In the genomic region with DNA sequence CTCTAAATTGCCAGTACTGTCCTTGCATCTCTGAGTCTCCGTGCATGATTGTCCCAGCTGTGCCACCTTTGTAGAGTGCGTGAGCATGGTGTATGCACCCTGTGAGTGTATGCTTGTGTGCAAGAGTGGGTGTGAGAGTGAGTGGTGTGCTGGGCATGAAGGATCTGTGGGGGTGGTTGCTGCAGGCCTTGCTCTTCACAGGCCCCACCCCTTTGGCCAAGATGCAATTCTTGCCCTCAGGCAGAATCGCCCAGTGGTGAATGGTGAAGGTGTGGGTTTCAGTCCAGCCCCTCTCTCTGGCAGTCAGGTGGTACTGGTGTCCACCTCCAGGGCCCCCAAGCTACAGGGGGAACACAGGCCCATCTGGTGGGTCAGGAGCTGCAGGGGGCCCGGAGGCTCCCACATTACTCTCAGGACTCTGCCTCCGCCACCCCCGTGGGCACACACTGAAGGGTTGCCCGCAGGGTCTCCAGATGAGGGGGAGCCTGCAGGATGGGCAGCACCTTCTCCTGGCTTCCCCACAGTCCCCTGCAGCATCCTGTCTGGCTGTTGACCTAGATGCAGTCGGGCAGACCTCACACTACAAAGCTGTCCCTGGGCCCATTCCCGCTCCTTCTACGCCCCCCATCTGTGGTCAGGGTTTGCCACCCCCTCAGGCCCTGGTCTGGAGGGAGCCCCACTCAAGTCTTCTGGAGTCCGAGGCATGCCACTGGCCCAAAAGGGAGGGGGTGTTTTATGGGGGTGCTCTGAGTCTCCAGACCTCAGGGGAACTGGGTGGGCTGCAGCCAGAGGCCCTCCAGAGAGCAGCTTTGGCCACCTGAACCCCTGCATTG, we compare ENCODE assay signal across 33 cellular contexts. TPM values are rescaled to one million over a fixed set of nuclear protein-coding genes. Genes with fewer than 3 reads are reported as not detected.
"Had no signal": no experiment of that assay in that cellular context is flagged by ENCODE, and none has a peak within 500 bp of the region (broad histone marks: within the 10 kb centered on the region; RNA-seq: fewer than 3 reads in every experiment).

No MANE protein-coding gene starts in this region.

- H3K36me3 Mint-ChIP-seq: activated naive CD4-positive, alpha-beta T cell treated with anti-CD3 and anti-CD28 coated beads, Interleukin-2, amount 10 ng/mL, durations not matched to agents 7 days and 5 days; natural killer cell had no signal

- H3K9me3 Mint-ChIP-seq: natural killer cell; stimulated activated naive CD8-positive, alpha-beta T cell treated with anti-CD3 and anti-CD28 coated beads, Interleukin-15, Interleukin-2, amounts not matched to agents 100 ng/mL and 50 ng/mL, for 24 hours had no signal

- H3K36me3 ChIP-seq: esophagus squamous epithelium, heart right ventricle, lower lobe of right lung, upper lobe of left lung, WERI-Rb-1 had no signal

- H3K27ac ChIP-seq: esophagus squamous epithelium, heart right ventricle, lower lobe of right lung, skin epidermis, upper lobe of left lung, WERI-Rb-1 had no signal

- H3K4me3 ChIP-seq: esophagus squamous epithelium, heart right ventricle, lower lobe of right lung, skin epidermis, upper lobe of left lung had no signal

- ATAC-seq: activated CD4-positive, CD25-positive, alpha-beta regulatory T cell treated with anti-CD3 and anti-CD28 coated beads, Interleukin-2, amount 50 U/mL, for 24 hours; left lobe of liver; natural killer cell; T-helper 17 cell had no signal

- H3K4me3 Mint-ChIP-seq: activated CD4-positive, alpha-beta memory T cell treated with anti-CD3 and anti-CD28 coated beads for 36 hours; activated naive CD4-positive, alpha-beta T cell treated with anti-CD3 and anti-CD28 coated beads, Interleukin-2, amount 10 ng/mL, durations not matched to agents 7 days and 5 days; activated naive CD8-positive, alpha-beta T cell treated with anti-CD3 and anti-CD28 coated beads, Interleukin-2, amount 10 ng/mL, durations not matched to agents 7 days and 5 days; activated T-cell treated with anti-CD3 and anti-CD28 coated beads, Interleukin-2, amount 50 U/mL, for 24 hours; natural killer cell; stimulated activated naive CD8-positive, alpha-beta T cell treated with anti-CD3 and anti-CD28 coated beads, Interleukin-15, Interleukin-2, amounts not matched to agents 100 ng/mL and 50 ng/mL, for 24 hours; T-helper 17 cell had no signal

- H3K4me1 Mint-ChIP-seq: activated naive CD4-positive, alpha-beta T cell treated with anti-CD3 and anti-CD28 coated beads, Interleukin-2, amount 10 ng/mL, durations not matched to agents 7 days and 5 days; activated naive CD8-positive, alpha-beta T cell treated with anti-CD3 and anti-CD28 coated beads, Interleukin-2, amount 10 ng/mL, durations not matched to agents 7 days and 5 days; natural killer cell; T-helper 17 cell had no signal

- DNase-seq: activated CD4-positive, alpha-beta memory T cell treated with anti-CD3 and anti-CD28 coated beads for 36 hours; activated CD4-positive, alpha-beta T cell treated with anti-CD3 and anti-CD28 coated beads for 48 hours; activated CD8-positive, alpha-beta memory T cell treated with anti-CD3 and anti-CD28 coated beads, Interleukin-2, amount 50 U/mL, for 48 hours; activated gamma-delta T cell; activated naive CD4-positive, alpha-beta T cell treated with anti-CD3 and anti-CD28 coated beads, Interleukin-2, amount 10 ng/mL, durations not matched to agents 7 days and 5 days; activated naive CD8-positive, alpha-beta T cell treated with anti-CD3 and anti-CD28 coated beads, Interleukin-2, amount 10 ng/mL, durations not matched to agents 7 days and 5 days; activated T-cell treated with anti-CD3 and anti-CD28 coated beads, Interleukin-2, amount 50 U/mL, for 24 hours; amniotic stem cell; central memory CD4-positive, alpha-beta T cell; dermis blood vessel endothelial cell; effector CD4-positive, alpha-beta T cell; esophagus squamous epithelium; foreskin melanocyte; heart right ventricle; kidney glomerular epithelial cell; mesenchymal stem cell; natural killer cell; stimulated activated CD4-positive, alpha-beta T cell treated with anti-CD3 and anti-CD28 coated beads, Interleukin-12 subunit alpha, Interleukin-12 subunit beta, amount 100 ng/mL, for 4 hours; stimulated activated CD4-positive, alpha-beta T cell treated with anti-CD3 and anti-CD28 coated beads, Interleukin-4, amount 100 ng/mL, for 1 hour; substantia nigra; T-helper 17 cell; T1000; WERI-Rb-1 had no signal

- H3K27ac Mint-ChIP-seq: activated CD4-positive, alpha-beta memory T cell treated with anti-CD3 and anti-CD28 coated beads for 36 hours; activated naive CD4-positive, alpha-beta T cell treated with anti-CD3 and anti-CD28 coated beads, Interleukin-2, amount 10 ng/mL, durations not matched to agents 7 days and 5 days; activated naive CD8-positive, alpha-beta T cell treated with anti-CD3 and anti-CD28 coated beads, Interleukin-2, amount 10 ng/mL, durations not matched to agents 7 days and 5 days; activated T-cell treated with anti-CD3 and anti-CD28 coated beads, Interleukin-2, amount 50 U/mL, for 24 hours; natural killer cell; progenitor cell of endocrine pancreas; stimulated activated naive CD8-positive, alpha-beta T cell treated with anti-CD3 and anti-CD28 coated beads, Interleukin-15, Interleukin-2, amounts not matched to agents 100 ng/mL and 50 ng/mL, for 24 hours; T-helper 17 cell had no signal

- H3K9me3 ChIP-seq: esophagus squamous epithelium, lower lobe of right lung, upper lobe of left lung had no signal

- H3K4me1 ChIP-seq: heart right ventricle, lower lobe of right lung had no signal

RNA-seq across cellular contexts. Expression of a gene that starts 8.3 kb away (rescaled TPM):
- total RNA-seq: activated CD4-positive, alpha-beta memory T cell treated with anti-CD3 and anti-CD28 coated beads for 36 hours; activated naive CD8-positive, alpha-beta T cell treated with anti-CD3 and anti-CD28 coated beads, Interleukin-2, amount 10 ng/mL, durations not matched to agents 7 days and 5 days; dermis blood vessel endothelial cell; esophagus squamous epithelium; glomerular endothelial cell; natural killer cell; osteocyte; progenitor cell of endocrine pancreas; renal cortical epithelial cell; T-helper 17 cell had no signal
